In genomic region chr14:25371053-25371452, GRCh38 we compare ENCODE assay signal across 24 cellular contexts.
"Had no signal": no experiment of that assay in that cellular context is flagged by ENCODE, and none has a peak within 500 bp of the region (broad histone marks: within the 10 kb centered on the region; RNA-seq: fewer than 3 reads in every experiment).

No MANE protein-coding gene starts in this region.

- H3K27me3 ChIP-seq: adrenal gland, cardiac muscle cell, foreskin keratinocyte, right lobe of liver, suprapubic skin had no signal

- H3K4me3 Mint-ChIP-seq: activated B cell treated with CpG ODN at 0.5 μM for 24 hours; activated CD4-positive, alpha-beta memory T cell treated with anti-CD3 and anti-CD28 coated beads for 36 hours; activated T-helper 1 cell treated with anti-CD3 and anti-CD28 coated beads, Interleukin-12 subunit alpha, Interleukin-12 subunit beta, Interleukin-2, Interleukin-4 antibody, amounts not matched to agents 30 ng/mL and 10 ng/mL and 1 ng/mL, durations not matched to agents 14 hours and 24 hours and 36 hours; dendritic cell treated with granulocyte-macrophage colony-stimulating factor and Interleukin-4, amounts not matched to agents 40 ng/mL and 50 ng/mL, for 4 days; effector memory CD8-positive, alpha-beta T cell; neural crest cell; stimulated activated naive CD8-positive, alpha-beta T cell treated with anti-CD3 and anti-CD28 coated beads, Interleukin-15, amount 100 ng/mL, for 72 hours had no signal

- FAIRE-seq: small intestine had no signal

- H3K27me3 Mint-ChIP-seq: activated B cell treated with CpG ODN at 0.5 μM for 24 hours; activated CD4-positive, alpha-beta memory T cell treated with anti-CD3 and anti-CD28 coated beads for 36 hours; dendritic cell treated with granulocyte-macrophage colony-stimulating factor and Interleukin-4, amounts not matched to agents 40 ng/mL and 50 ng/mL, for 4 days; stimulated activated naive CD8-positive, alpha-beta T cell treated with anti-CD3 and anti-CD28 coated beads, Interleukin-15, amount 100 ng/mL, for 72 hours had no signal

- DNase-seq: activated B cell treated with CpG ODN at 0.5 μM for 24 hours; activated CD4-positive, alpha-beta memory T cell treated with anti-CD3 and anti-CD28 coated beads for 36 hours; activated CD4-positive, alpha-beta T cell treated with anti-CD3 and anti-CD28 coated beads for 4 hours; activated gamma-delta T cell treated with Interleukin-2 at 50 U/mL for 16 hours; activated T-cell treated with anti-CD3 and anti-CD28 coated beads for 4 hours; adrenal gland; effector memory CD8-positive, alpha-beta T cell; foreskin keratinocyte; glutamatergic neuron; hippocampal formation; islet precursor cell; left ventricle myocardium inferior; mammary epithelial cell; right lobe of liver; small intestine; stimulated activated CD4-positive, alpha-beta T cell treated with anti-CD3 and anti-CD28 coated beads, Interleukin-15, amount 100 ng/mL, for 24 hours; stimulated activated CD4-positive, alpha-beta T cell treated with anti-CD3 and anti-CD28 coated beads, Interleukin-2, amount 100 ng/mL, for 48 hours; stimulated activated naive CD8-positive, alpha-beta T cell treated with anti-CD3 and anti-CD28 coated beads, Interleukin-15, amount 100 ng/mL, for 72 hours had no signal

- H3K36me3 ChIP-seq: adrenal gland, cardiac muscle cell, left ventricle myocardium inferior, right lobe of liver, suprapubic skin had no signal

- H3K4me3 ChIP-seq: adrenal gland, cardiac muscle cell, left ventricle myocardium inferior, right lobe of liver, suprapubic skin had no signal

- H3K9me3 ChIP-seq: adrenal gland, left ventricle myocardium inferior, right lobe of liver, suprapubic skin had no signal

- H3K36me3 Mint-ChIP-seq: activated CD4-positive, alpha-beta memory T cell treated with anti-CD3 and anti-CD28 coated beads for 36 hours; activated naive CD4-positive, alpha-beta T cell treated with anti-CD3 and anti-CD28 coated beads, Interleukin-2, amount 50 U/mL, for 72 hours had no signal

- H3K4me1 Mint-ChIP-seq: activated B cell treated with CpG ODN at 0.5 μM for 24 hours; neural crest cell; stimulated activated naive CD8-positive, alpha-beta T cell treated with anti-CD3 and anti-CD28 coated beads, Interleukin-15, amount 100 ng/mL, for 72 hours had no signal

- H3K4me1 ChIP-seq: adrenal gland, foreskin keratinocyte, left ventricle myocardium inferior, right lobe of liver, suprapubic skin had no signal

- H3K27ac Mint-ChIP-seq: activated B cell treated with CpG ODN at 0.5 μM for 24 hours; activated CD4-positive, alpha-beta memory T cell treated with anti-CD3 and anti-CD28 coated beads for 36 hours; activated naive CD4-positive, alpha-beta T cell treated with anti-CD3 and anti-CD28 coated beads, Interleukin-2, amount 50 U/mL, for 72 hours; activated T-helper 1 cell treated with anti-CD3 and anti-CD28 coated beads, Interleukin-12 subunit alpha, Interleukin-12 subunit beta, Interleukin-2, Interleukin-4 antibody, amounts not matched to agents 30 ng/mL and 10 ng/mL and 1 ng/mL, durations not matched to agents 14 hours and 24 hours and 36 hours; dendritic cell treated with granulocyte-macrophage colony-stimulating factor and Interleukin-4, amounts not matched to agents 40 ng/mL and 50 ng/mL, for 4 days; effector memory CD8-positive, alpha-beta T cell; stimulated activated naive CD8-positive, alpha-beta T cell treated with anti-CD3 and anti-CD28 coated beads, Interleukin-15, amount 100 ng/mL, for 72 hours had no signal

- ATAC-seq: activated naive CD4-positive, alpha-beta T cell treated with anti-CD3 and anti-CD28 coated beads, Interleukin-2, amount 50 U/mL, for 72 hours; effector memory CD8-positive, alpha-beta T cell; foreskin keratinocyte; right lobe of liver; stimulated activated naive CD8-positive, alpha-beta T cell treated with anti-CD3 and anti-CD28 coated beads, Interleukin-15, amount 100 ng/mL, for 72 hours had no signal
